ENCODE assay signal across 9 cellular contexts in the genomic region with DNA sequence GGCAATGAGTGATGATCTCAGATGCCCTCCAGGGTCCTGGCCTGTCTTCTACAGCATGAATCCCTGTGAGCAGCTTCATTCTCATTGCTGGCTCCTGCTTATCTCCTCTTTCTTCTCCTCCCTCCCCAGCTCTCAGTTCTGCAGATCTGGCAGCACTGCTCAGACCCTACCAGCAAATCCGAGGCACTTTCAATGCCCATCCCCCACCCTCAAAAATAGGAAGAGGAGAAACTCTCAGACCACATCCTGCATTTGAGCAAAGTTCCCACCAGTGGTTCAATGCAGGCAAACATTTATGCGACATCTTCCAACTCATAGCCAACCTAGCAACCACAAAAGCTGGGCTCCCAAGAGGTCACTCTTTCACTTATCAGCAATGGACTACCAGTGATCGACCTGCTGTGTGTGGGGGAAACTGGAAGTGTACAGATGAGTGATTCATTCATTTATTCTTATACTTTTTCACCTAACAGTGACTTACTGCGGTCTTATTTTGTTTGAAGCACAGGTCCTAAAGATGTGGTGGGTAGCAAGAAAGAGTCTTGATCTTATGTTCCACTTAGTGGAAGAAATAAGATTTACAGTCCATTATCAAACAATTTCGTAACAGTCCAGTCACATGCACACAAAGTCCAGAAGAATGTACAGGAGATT. TPM values are rescaled to one million over a fixed set of nuclear protein-coding genes. Genes with fewer than 3 reads are reported as not detected.
A peak's percentile ranks its signal among the peaks of the same experiment; 100 is the strongest.
DNase-seq lines count a peak whose midpoint lies in the region; ATAC-seq and TF ChIP-seq lines count a peak whose summit lies in the region.
"Had no signal": no experiment of that assay in that cellular context is flagged by ENCODE, and none has a peak within 500 bp of the region (broad histone marks: within the 10 kb centered on the region; RNA-seq: fewer than 3 reads in every experiment).

No MANE protein-coding gene starts in this region.

- intact Hi-C loops in PC-9 (cut with micrococcal nuclease; ENCODE audit: unreplicated experiment): loop anchor here (2.0 kb wide), 4 partner anchors 191 to 547 kb away; no protein-coding TSS in a partner anchor

- WGBS in endodermal cell (ENCODE audit: insufficient coverage in 1 of 2, insufficient read length in 1 of 2), 2 experiments: 40 to 85% methylated on average over 1 to 3 of the region's 5 CpGs
- WGBS in GM23248 (ENCODE audit: low coverage in 1 of 2, low lambda C conversion rate in 2 of 2, missing lambda C conversion rate in 2 of 2), 2 experiments: 56 to 59% methylated on average over 5 of the region's 5 CpGs

- H3F3A ChIP-seq in PC-9 (ENCODE audit: insufficient read depth, low read depth) (0 out of 2 replicates have a peak, but pooled peaks cover 5% of the 10 kb centered on the region), GM23248 (ENCODE audit: insufficient read depth) (no peaks in the 10 kb centered on the region)

- in situ Hi-C loops in GM23248 (cut with MboI): loop anchor here (25.0 kb wide), 1 partner anchor 541 kb away; the partner anchor contains the start of gene DDX20

- H3K27ac ChIP-seq in PC-9: no peak overlapping the region
- H3K27ac ChIP-seq in endodermal cell (ENCODE audit: low read depth, low read length): no peak overlapping the region
- H3K27ac ChIP-seq in GM23248: no peak overlapping the region
- H3K27ac ChIP-seq: pancreas had no signal

- DNase-seq in Ammon's horn (ENCODE audit: low spot score) (peak; percentile 27), PC-9 (no peak), endodermal cell (no peak), NCI-H1105 treated with DMSO at 0.1 percent for 48 hours (lab: John Stamatoyannopoulos, UW) (no peak), GM23248 (no peak), NCI-H146 treated with DMSO at 0.1 percent for 48 hours (lab: John Stamatoyannopoulos, UW; ENCODE audit: unreplicated experiment) (no peak)
- DNase-seq: pancreas had no signal

- H3K4me1 ChIP-seq in PC-9 (replicated peaks; ENCODE audit: insufficient read depth) (peaks cover 14% of the 10 kb centered on the region), endodermal cell (ENCODE audit: control insufficient read depth, insufficient read depth, low read length) (peaks cover 9% of the 10 kb centered on the region), GM23248 (ENCODE audit: insufficient read depth) (no peaks in the 10 kb centered on the region)

- H3K4me3 ChIP-seq in PC-9 (no peak overlapping the region), endodermal cell (ENCODE audit: low read length) (no peak overlapping the region), GM23248 (no peak overlapping the region)
- H3K4me3 ChIP-seq: pancreas had no signal

- peak overlapping the region; percentile 7 for H3K27ac Mint-ChIP-seq in endodermal cell

- H3K4me3 Mint-ChIP-seq in endodermal cell: no peak overlapping the region

- H3K79me2 ChIP-seq in PC-9 (ENCODE audit: low read depth): no peaks in the 10 kb centered on the region
- no peaks in the 10 kb centered on the region for H3K79me2 ChIP-seq in GM23248 (ENCODE audit: insufficient read depth)

- no peaks in the 10 kb centered on the region for H3K9me3 Mint-ChIP-seq in endodermal cell

- H3K36me3 ChIP-seq in PC-9 (ENCODE audit: low read depth) (no peaks in the 10 kb centered on the region), endodermal cell (ENCODE audit: control insufficient read depth, insufficient read depth, low read length) (no peaks in the 10 kb centered on the region), GM23248 (ENCODE audit: low read depth) (no peaks in the 10 kb centered on the region)
- H3K36me3 ChIP-seq: pancreas had no signal

- H3K4me1 Mint-ChIP-seq in endodermal cell: peaks cover 47% of the 10 kb centered on the region

- no peaks in the 10 kb centered on the region for H3K9me2 ChIP-seq in PC-9 (ENCODE audit: insufficient read depth)
- H3K9me2 ChIP-seq in GM23248 (ENCODE audit: insufficient read depth): no peaks in the 10 kb centered on the region

- H4K20me1 ChIP-seq in PC-9 (ENCODE audit: insufficient read depth) (no peaks in the 10 kb centered on the region), GM23248 (ENCODE audit: insufficient read depth) (no peaks in the 10 kb centered on the region)

- ATAC-seq in GM18520 (IDR thresholded peaks at IDR 0.05; ENCODE audit: unreplicated experiment): peak; percentile 55
- peak; percentile 54 for ATAC-seq in HG02970 (IDR thresholded peaks at IDR 0.05; ENCODE audit: low FRiP score, unreplicated experiment)

- H3K4me2 ChIP-seq in PC-9: 0 out of 2 replicates have a peak overlapping the region, but pooled peaks have one; percentile 41
- no peak overlapping the region for H3K4me2 ChIP-seq in GM23248 (ENCODE audit: unreplicated experiment)

- H3K9me3 ChIP-seq in PC-9 (ENCODE audit: insufficient read depth, low read depth) (no peaks in the 10 kb centered on the region; the same call in 1 of the 2 replicates), endodermal cell (ENCODE audit: control insufficient read depth, low read length) (no peaks in the 10 kb centered on the region), GM23248 (ENCODE audit: low read depth) (no peaks in the 10 kb centered on the region)
- H3K9me3 ChIP-seq: pancreas had no signal

- H3K36me3 Mint-ChIP-seq in endodermal cell (ENCODE audit: low read depth): no peaks in the 10 kb centered on the region

- H3K9ac ChIP-seq in endodermal cell (ENCODE audit: extremely low read depth, low read length, poor library complexity, severe bottlenecking) (no peak overlapping the region), GM23248 (no peak overlapping the region)

- H2AFZ ChIP-seq in PC-9 (no peak overlapping the region), GM23248 (no peak overlapping the region)

- BruUV-seq in PC-9 (replicated peaks; lab: Mats Ljungman, UMichigan): no TSS peak

- CTCF ChIA-PET in PC-9 (lab: Charles Lee): no interaction called here

- TF ChIP-seq CTCF in PC-9 (conservative IDR thresholded peaks at IDR 0.05): no peak
- TF ChIP-seq CTCF in endodermal cell (conservative IDR thresholded peaks at IDR 0.05): no peak

- H3K27me3 ChIP-seq in PC-9 (ENCODE audit: insufficient read depth, low read depth): no peaks in the 10 kb centered on the region
- no peaks in the 10 kb centered on the region for H3K27me3 ChIP-seq in endodermal cell (ENCODE audit: control insufficient read depth, insufficient read depth, low read length, poor library complexity, severe bottlenecking)
- H3K27me3 ChIP-seq in GM23248 (replicated peaks; ENCODE audit: insufficient read depth): no peaks in the 10 kb centered on the region
- H3K27me3 ChIP-seq: pancreas had no signal

- H3K27me3 Mint-ChIP-seq in endodermal cell (ENCODE audit: insufficient read depth): no peaks in the 10 kb centered on the region

- POLR2A ChIA-PET in PC-9 (lab: Charles Lee; ENCODE audit: unreplicated experiment): interaction anchor here (0.5 kb wide), 1 partner anchor 26 kb away, joined by 3 read pairs; no protein-coding TSS in a partner anchor

RNA-seq across cellular contexts. Expression of gene CHI3L2, which starts 5.8 kb away (rescaled TPM):
- total RNA-seq in PC-9 (2021) (not detected in 2 replicates), endodermal cell (not detected)
- not detected for polyA plus RNA-seq in endodermal cell (2013, experiment 1 of 2)
- polyA plus RNA-seq in endodermal cell (2013, experiment 2 of 2): not detected
- not detected in 2 replicates for total RNA-seq in GM23248 (2014; rRNA removed; shearing (Covaris generic))
- 0.43 and 0.55 TPM in 2 replicates for polyA plus RNA-seq in GM23248 (2016; fragmentation: Nextera tagmentation; extraction: Ambion mirVana)

RNA-seq across cellular contexts. Expression of gene DENND2D, which starts 21.3 kb away (rescaled TPM):
- total RNA-seq in PC-9 (2021) (37.2 and 44.9 TPM in 2 replicates), endodermal cell (1 to 10 TPM in 1 of 2 donors, under 1 TPM in 1; 0.89 to 2.6 TPM)
- polyA plus RNA-seq in endodermal cell (2013, experiment 1 of 2): not detected
- not detected for polyA plus RNA-seq in endodermal cell (2013, experiment 2 of 2)
- total RNA-seq in GM23248 (2014; rRNA removed; shearing (Covaris generic)): 3.7 and 5.1 TPM in 2 replicates
- 6.2 and 6.6 TPM in 2 replicates for polyA plus RNA-seq in GM23248 (2016; fragmentation: Nextera tagmentation; extraction: Ambion mirVana)
